ENCODE assay signal across 18 cellular contexts in genomic region chr3:154969366-154969765, GRCh38.
"Had no signal": no experiment of that assay in that cellular context is flagged by ENCODE, and none has a peak within 500 bp of the region (broad histone marks: within the 10 kb centered on the region; RNA-seq: fewer than 3 reads in every experiment).

No MANE protein-coding gene starts in this region.

- H3K9me3 Mint-ChIP-seq: activated naive CD4-positive, alpha-beta T cell treated with anti-CD3 and anti-CD28 coated beads, Interleukin-2, amount 50 U/mL, for 24 hours; neural crest cell; stimulated activated naive CD8-positive, alpha-beta T cell treated with anti-CD3 and anti-CD28 coated beads, Interleukin-15, Interleukin-2, amounts not matched to agents 100 ng/mL and 50 ng/mL, for 24 hours had no signal

- H3K9me3 ChIP-seq: heart right ventricle, lower lobe of right lung, thyroid gland, upper lobe of right lung had no signal

- H3K27me3 ChIP-seq: heart right ventricle, thyroid gland, upper lobe of right lung had no signal

- ATAC-seq: heart right ventricle; left colon; lower lobe of right lung; naive thymus-derived CD4-positive, alpha-beta T cell; upper lobe of right lung had no signal

- H3K36me3 ChIP-seq: heart right ventricle, lower lobe of right lung, thyroid gland, upper lobe of right lung had no signal

- DNase-seq: activated gamma-delta T cell treated with Interleukin-2 at 50 U/mL for 16 hours; activated T-cell treated with anti-CD3 and anti-CD28 coated beads, Interleukin-2, amount 50 U/mL, for 1 hour; cortex of kidney; heart right ventricle; left colon; lower lobe of right lung; naive thymus-derived CD4-positive, alpha-beta T cell; retina; stimulated activated CD4-positive, alpha-beta T cell treated with anti-CD3 and anti-CD28 coated beads, Interleukin-12 subunit alpha, Interleukin-12 subunit beta, amount 100 ng/mL, for 4 hours; substantia nigra; T-helper 1 cell; T-helper 9 cell; thyroid gland; upper lobe of right lung had no signal

- H3K4me1 ChIP-seq: thyroid gland had no signal

- H3K36me3 Mint-ChIP-seq: activated naive CD4-positive, alpha-beta T cell treated with anti-CD3 and anti-CD28 coated beads, Interleukin-2, amount 50 U/mL, for 24 hours; naive thymus-derived CD4-positive, alpha-beta T cell had no signal

- H3K4me1 Mint-ChIP-seq: activated naive CD4-positive, alpha-beta T cell treated with anti-CD3 and anti-CD28 coated beads, Interleukin-2, amount 50 U/mL, for 24 hours; neural crest cell had no signal

- H3K4me3 Mint-ChIP-seq: activated naive CD4-positive, alpha-beta T cell treated with anti-CD3 and anti-CD28 coated beads, Interleukin-2, amount 50 U/mL, for 24 hours; naive thymus-derived CD4-positive, alpha-beta T cell; neural crest cell; stimulated activated naive CD8-positive, alpha-beta T cell treated with anti-CD3 and anti-CD28 coated beads, Interleukin-15, Interleukin-2, amounts not matched to agents 100 ng/mL and 50 ng/mL, for 24 hours had no signal

- H3K27ac Mint-ChIP-seq: activated naive CD4-positive, alpha-beta T cell treated with anti-CD3 and anti-CD28 coated beads, Interleukin-2, amount 50 U/mL, for 24 hours; naive thymus-derived CD4-positive, alpha-beta T cell; progenitor cell of endocrine pancreas; stimulated activated naive CD8-positive, alpha-beta T cell treated with anti-CD3 and anti-CD28 coated beads, Interleukin-15, Interleukin-2, amounts not matched to agents 100 ng/mL and 50 ng/mL, for 24 hours had no signal

- H3K27ac ChIP-seq: lower lobe of right lung, thyroid gland, upper lobe of right lung had no signal

- H3K27me3 Mint-ChIP-seq: activated naive CD4-positive, alpha-beta T cell treated with anti-CD3 and anti-CD28 coated beads, Interleukin-2, amount 50 U/mL, for 24 hours; naive thymus-derived CD4-positive, alpha-beta T cell; progenitor cell of endocrine pancreas; stimulated activated naive CD8-positive, alpha-beta T cell treated with anti-CD3 and anti-CD28 coated beads, Interleukin-15, Interleukin-2, amounts not matched to agents 100 ng/mL and 50 ng/mL, for 24 hours had no signal

- H3K4me3 ChIP-seq: heart right ventricle, lower lobe of right lung, thyroid gland, upper lobe of right lung had no signal
